In genomic region chr14:24300326-24300980, GRCh38 we compare ENCODE assay signal across 9 cellular contexts. TPM values are rescaled to one million over a fixed set of nuclear protein-coding genes. Genes with fewer than 3 reads are reported as not detected.
A peak's percentile ranks its signal among the peaks of the same experiment; 100 is the strongest.
DNase-seq lines count a peak whose midpoint lies in the region; ATAC-seq, FAIRE-seq and TF ChIP-seq lines count a peak whose summit lies in the region.
"Had no signal": no experiment of that assay in that cellular context is flagged by ENCODE, and none has a peak within 500 bp of the region (broad histone marks: within the 10 kb centered on the region; RNA-seq: fewer than 3 reads in every experiment).

No MANE protein-coding gene starts in this region.

- peaks cover 32% of the 10 kb centered on the region for H3K36me3 ChIP-seq in Karpas-422 (ENCODE audit: insufficient read depth, low read length)
- H3K36me3 ChIP-seq in naive thymus-derived CD4-positive, alpha-beta T cell (ENCODE audit: control insufficient read depth in 2 of 3, insufficient read depth in 3 of 3, low read length in 3 of 3), result peaks cover 30 to 58% (median 40%) of the 10 kb centered on the region in 3 experiments

- H3K4me3 ChIP-seq in AG10803 (ENCODE audit: low read length) (peak overlapping the region; percentile 99), Karpas-422 (ENCODE audit: low read length) (peak overlapping the region; percentile 84), dorsolateral prefrontal cortex (peak overlapping the region; percentile 68 to 100 (median 96))
- H3K4me3 ChIP-seq in naive thymus-derived CD4-positive, alpha-beta T cell (ENCODE audit: low read length), result peak overlapping the region; percentile 83

- ATAC-seq in naive thymus-derived CD4-positive, alpha-beta T cell, result no peak
- ATAC-seq in HG03097 (IDR thresholded peaks at IDR 0.05; ENCODE audit: low FRiP score, unreplicated experiment), result no peak

- H3K4me1 Mint-ChIP-seq in naive thymus-derived CD4-positive, alpha-beta T cell, result peaks cover 23 to 63% (median 55%) of the 10 kb centered on the region in 7 donors

- H4K20me1 ChIP-seq in Karpas-422 (ENCODE audit: insufficient read depth, low read depth, low read length), result peaks cover 9% of the 10 kb centered on the region; the same call in 1 of the 2 replicates

- H3K4me1 ChIP-seq in Karpas-422 (ENCODE audit: low read length), result peaks cover 34% of the 10 kb centered on the region
- peaks cover 19 to 43% of the 10 kb centered on the region in 2 donors for H3K4me1 ChIP-seq in naive thymus-derived CD4-positive, alpha-beta T cell (ENCODE audit: control insufficient read depth in 2 of 2, insufficient read depth in 2 of 2, low read length in 2 of 2)

- peak overlapping the region; percentile 94 for H3K4me2 ChIP-seq in Karpas-422 (ENCODE audit: low read depth, low read length, poor library complexity, severe bottlenecking)

- H2AFZ ChIP-seq in Karpas-422 (ENCODE audit: low read length), result no peak overlapping the region

- CTCF ChIA-PET in naive thymus-derived CD4-positive, alpha-beta T cell (lab: Charles Lee), result interaction anchor here (0.9 to 9.4 kb wide), 10 partner anchors 8 to 136 kb away, joined by 3 to 140 read pairs (median 6); partner anchors contain the start of genes CIDEB, LTB4R, LTB4R2 and MDP1

- H3K9ac ChIP-seq in Karpas-422 (ENCODE audit: low read length), result peak overlapping the region; percentile 82

- no peaks in the 10 kb centered on the region for H3K9me2 ChIP-seq in Karpas-422 (replicated peaks; ENCODE audit: insufficient read depth, low read length)

- H3K27me3 Mint-ChIP-seq in naive thymus-derived CD4-positive, alpha-beta T cell, result no peaks in the 10 kb centered on the region

- peaks cover 0 to 45% (median 21%) of the 10 kb centered on the region in 5 donors for H3K36me3 Mint-ChIP-seq in naive thymus-derived CD4-positive, alpha-beta T cell

- DNase-seq in AG10803 (ENCODE audit: low read depth), result no peak
- DNase-seq in Karpas-422, result no peak
- no peak for DNase-seq in dorsolateral prefrontal cortex
- no peak for DNase-seq in naive thymus-derived CD4-positive, alpha-beta T cell
- no peak for DNase-seq in germinal center (ENCODE audit: low spot score)
- no peak for DNase-seq in HTR-8/SVneo (ENCODE audit: insufficient read length, low spot score)
- no peak for DNase-seq in medulla oblongata (ENCODE audit: extremely low spot score)

- H3K79me2 ChIP-seq in Karpas-422 (ENCODE audit: low read length), result peaks cover 42% of the 10 kb centered on the region

- no peak overlapping the region for H3K27ac ChIP-seq in Karpas-422 (ENCODE audit: low read length)
- H3K27ac ChIP-seq in dorsolateral prefrontal cortex, result peak overlapping the region in 20 of 59 donors; percentile 52 to 91 (median 82)
- peak overlapping the region; percentile 97 for H3K27ac ChIP-seq in naive thymus-derived CD4-positive, alpha-beta T cell (ENCODE audit: low read depth, low read length)

- POLR2A ChIA-PET in naive thymus-derived CD4-positive, alpha-beta T cell (lab: Charles Lee), result interaction anchor here (0.5 to 8.7 kb wide), 20 partner anchors 10 to 130 kb away, joined by 3 to 125 read pairs (median 4); partner anchors contain the start of genes CIDEB, GMPR2, KHNYN and LTB4R

- peak overlapping the region; percentile 89 to 98 (median 95) for H3K27ac Mint-ChIP-seq in naive thymus-derived CD4-positive, alpha-beta T cell

- no peak for TF ChIP-seq CTCF in AG10803 (conservative IDR thresholded peaks at IDR 0.05; ENCODE audit: low read length)
- TF ChIP-seq CTCF in dorsolateral prefrontal cortex (IDR thresholded peaks at IDR 0.05 in 54 of 56, conservative IDR thresholded peaks at IDR 0.05 in 2 of 56; ENCODE audit: low read depth in 1 of 56, partially characterized antibody in 56 of 56), result no peak

- peaks cover 0 to 5% (median 0%) of the 10 kb centered on the region in 11 donors for H3K9me3 Mint-ChIP-seq in naive thymus-derived CD4-positive, alpha-beta T cell

- H3K4me3 Mint-ChIP-seq in naive thymus-derived CD4-positive, alpha-beta T cell, result peak overlapping the region; percentile 89 to 97 (median 94)

- no peaks in the 10 kb centered on the region for H3K27me3 ChIP-seq in Karpas-422 (ENCODE audit: low read length)
- H3K27me3 ChIP-seq in dorsolateral prefrontal cortex, result no peaks in the 10 kb centered on the region
- no peaks in the 10 kb centered on the region for H3K27me3 ChIP-seq in naive thymus-derived CD4-positive, alpha-beta T cell (ENCODE audit: control insufficient read depth in 2 of 2, insufficient read depth in 2 of 2, low read length in 2 of 2)

- no peak for FAIRE-seq in HTR-8/SVneo (lab: Jason Lieb, UNC)
- FAIRE-seq: RCC 7860 had no signal

- intact Hi-C loops in dorsolateral prefrontal cortex (cut with DNase I), result no loop called here
- intact Hi-C loops in naive thymus-derived CD4-positive, alpha-beta T cell (cut with micrococcal nuclease), result no loop called here

- no peaks in the 10 kb centered on the region for H3K9me3 ChIP-seq in Karpas-422 (ENCODE audit: low read length)
- no peaks in the 10 kb centered on the region for H3K9me3 ChIP-seq in naive thymus-derived CD4-positive, alpha-beta T cell (ENCODE audit: control insufficient read depth in 2 of 3, low read length in 3 of 3)

RNA-seq across cellular contexts. Expression of gene NOP9, which starts 0.8 kb away (rescaled TPM):
- total RNA-seq in Karpas-422 (2014; rRNA removed; shearing (Covaris generic); ENCODE audit: low replicate concordance), result 42.0 and 44.7 TPM in 2 replicates
- total RNA-seq in dorsolateral prefrontal cortex, result 10 to 100 TPM; 21.2 to 33.3 (median 26.9) TPM
- total RNA-seq in naive thymus-derived CD4-positive, alpha-beta T cell, result 10 to 100 TPM; 22.7 to 39.5 (median 29.8) TPM
- 1 to 10 TPM; 1.7 to 1.8 TPM for polyA plus RNA-seq in naive thymus-derived CD4-positive, alpha-beta T cell

RNA-seq across cellular contexts. Expression of gene DHRS1, which starts 0.9 kb away (rescaled TPM):
- 27.1 and 35.9 TPM in 2 replicates for total RNA-seq in Karpas-422 (2014; rRNA removed; shearing (Covaris generic); ENCODE audit: low replicate concordance)
- 10 to 100 TPM; 14.1 to 34.4 (median 22.4) TPM for total RNA-seq in dorsolateral prefrontal cortex
- total RNA-seq in naive thymus-derived CD4-positive, alpha-beta T cell, result 10 to 100 TPM; 25.2 to 37.0 (median 33.3) TPM
- polyA plus RNA-seq in naive thymus-derived CD4-positive, alpha-beta T cell, result 10 to 100 TPM; 21.3 to 38.4 TPM

RNA-seq across cellular contexts. Expression of gene CIDEB, which starts 7.3 kb away (rescaled TPM):
- 7.1 and 9.9 TPM in 2 replicates for total RNA-seq in Karpas-422 (2014; rRNA removed; shearing (Covaris generic); ENCODE audit: low replicate concordance)
- 1 to 10 TPM in 115 of 120 experiments, under 1 TPM in 5; 0.57 to 6.4 (median 2.2) TPM for total RNA-seq in dorsolateral prefrontal cortex
- total RNA-seq in naive thymus-derived CD4-positive, alpha-beta T cell, result 10 to 100 TPM; 16.4 to 31.5 (median 22.7) TPM
- 10 to 100 TPM; 18.7 to 19.3 TPM for polyA plus RNA-seq in naive thymus-derived CD4-positive, alpha-beta T cell

RNA-seq across cellular contexts. Expression of gene LTB4R2, which starts 9.5 kb away (rescaled TPM):
- 12.9 and 41.5 TPM in 2 replicates for total RNA-seq in Karpas-422 (2014; rRNA removed; shearing (Covaris generic); ENCODE audit: low replicate concordance)
- total RNA-seq in dorsolateral prefrontal cortex, result 1 to 10 TPM; 1.7 to 5.6 (median 3.1) TPM
- total RNA-seq in naive thymus-derived CD4-positive, alpha-beta T cell, result 10 to 100 TPM; 13.9 to 26.8 (median 17.5) TPM
- 1 to 10 TPM; 2.1 to 2.7 TPM for polyA plus RNA-seq in naive thymus-derived CD4-positive, alpha-beta T cell

RNA-seq across cellular contexts. Expression of gene LTB4R, which starts 10.8 kb away (rescaled TPM):
- total RNA-seq in Karpas-422 (2014; rRNA removed; shearing (Covaris generic); ENCODE audit: low replicate concordance), result 26.6 and 29.6 TPM in 2 replicates
- 1 to 10 TPM; 1.1 to 7.0 (median 2.7) TPM for total RNA-seq in dorsolateral prefrontal cortex
- total RNA-seq in naive thymus-derived CD4-positive, alpha-beta T cell, result 10 to 100 TPM; 14.1 to 28.8 (median 26.3) TPM
- polyA plus RNA-seq in naive thymus-derived CD4-positive, alpha-beta T cell, result 1 to 10 TPM; 9.1 to 9.4 TPM
